ENCODE assay signal across 12 cellular contexts in genomic region chr10:131561897-131562296, GRCh38.
"Had no signal": no experiment of that assay in that cellular context is flagged by ENCODE, and none has a peak within 500 bp of the region (broad histone marks: within the 10 kb centered on the region; RNA-seq: fewer than 3 reads in every experiment).

No MANE protein-coding gene starts in this region.

- H3K36me3 Mint-ChIP-seq: immature natural killer cell had no signal

- H3K4me1 ChIP-seq: foreskin keratinocyte, parathyroid adenoma, tibial artery had no signal

- H3K4me3 Mint-ChIP-seq: activated T-cell treated with anti-CD3 and anti-CD28 coated beads, Interleukin-2, amount 50 U/mL, for 72 hours; immature natural killer cell; T-helper 2 cell treated with Interferon-gamma antibody and Interleukin-4, amounts not matched to agents 5 μg/mL and 100 μg/mL, for 36 hours had no signal

- DNase-seq: activated CD4-positive, alpha-beta T cell treated with anti-CD3 and anti-CD28 coated beads, Interleukin-2, amount 50 U/mL, for 4 hours; activated T-cell treated with anti-CD3 and anti-CD28 coated beads, Interleukin-2, amount 50 U/mL, for 72 hours; effector CD4-positive, alpha-beta T cell; foreskin keratinocyte; immature natural killer cell; left cardiac atrium; midbrain; retina; tibial artery had no signal

- H3K4me1 Mint-ChIP-seq: immature natural killer cell had no signal

- H3K27ac ChIP-seq: foreskin keratinocyte, parathyroid adenoma, tibial artery had no signal

- H3K4me3 ChIP-seq: lung, tibial artery had no signal

- H3K27me3 ChIP-seq: foreskin keratinocyte had no signal

- H3K27ac Mint-ChIP-seq: activated T-cell treated with anti-CD3 and anti-CD28 coated beads, Interleukin-2, amount 50 U/mL, for 72 hours; immature natural killer cell; T-helper 2 cell treated with Interferon-gamma antibody and Interleukin-4, amounts not matched to agents 5 μg/mL and 100 μg/mL, for 36 hours had no signal

- H3K36me3 ChIP-seq: tibial artery had no signal
